Comparison of ENCODE assay signal across 8 cellular contexts in genomic region chr19:55283548-55284393, GRCh38. TPM values are rescaled to one million over a fixed set of nuclear protein-coding genes. Genes with fewer than 3 reads are reported as not detected.
A peak's percentile ranks its signal among the peaks of the same experiment; 100 is the strongest.
DNase-seq lines count a peak whose midpoint lies in the region; FAIRE-seq and TF ChIP-seq lines count a peak whose summit lies in the region.

BRSK1 (plus strand) TSS chr19:55283997; CDS start chr19:55284443, 446 bp downstream.

- peak within 1 kb of the TSS; percentile 41 for H3K27ac Mint-ChIP-seq in activated T-helper 1 cell treated with anti-CD3 and anti-CD28 coated beads, Interleukin-12 subunit alpha, Interleukin-12 subunit beta, Interleukin-2, Interleukin-4 antibody, amounts not matched to agents 30 ng/mL and 10 ng/mL and 1 ng/mL, durations not matched to agents 14 hours and 24 hours and 36 hours
- H3K27ac Mint-ChIP-seq in progenitor cell of endocrine pancreas, result peak within 1 kb of the TSS; percentile 81

- intact Hi-C loops in activated T-helper 1 cell treated with anti-CD3 and anti-CD28 coated beads, Interleukin-12 subunit alpha, Interleukin-12 subunit beta, Interleukin-2, Interleukin-4 antibody, amounts not matched to agents 30 ng/mL and 10 ng/mL and 1 ng/mL, durations not matched to agents 14 hours and 24 hours and 36 hours (cut with micrococcal nuclease), result no loop called here

- peak within 1 kb of the TSS; percentile 66 for H3K4me3 Mint-ChIP-seq in activated T-helper 1 cell treated with anti-CD3 and anti-CD28 coated beads, Interleukin-12 subunit alpha, Interleukin-12 subunit beta, Interleukin-2, Interleukin-4 antibody, amounts not matched to agents 30 ng/mL and 10 ng/mL and 1 ng/mL, durations not matched to agents 14 hours and 24 hours and 36 hours
- H3K4me3 Mint-ChIP-seq in progenitor cell of endocrine pancreas (ENCODE audit: low read depth), result peak within 1 kb of the TSS; percentile 74

- peaks cover 7% of the 10 kb centered on the region for H3K27me3 Mint-ChIP-seq in activated T-helper 1 cell treated with anti-CD3 and anti-CD28 coated beads, Interleukin-12 subunit alpha, Interleukin-12 subunit beta, Interleukin-2, Interleukin-4 antibody, amounts not matched to agents 30 ng/mL and 10 ng/mL and 1 ng/mL, durations not matched to agents 14 hours and 24 hours and 36 hours (ENCODE audit: insufficient read depth)
- H3K27me3 Mint-ChIP-seq in progenitor cell of endocrine pancreas, result no peaks in the 10 kb centered on the region

- H3K9ac ChIP-seq in ES-I3 (ENCODE audit: low read depth, low read length), result peak within 1 kb of the TSS; percentile 41; the same call in 1 of the 2 replicates

- H3K9me3 Mint-ChIP-seq in activated T-helper 1 cell treated with anti-CD3 and anti-CD28 coated beads, Interleukin-12 subunit alpha, Interleukin-12 subunit beta, Interleukin-2, Interleukin-4 antibody, amounts not matched to agents 30 ng/mL and 10 ng/mL and 1 ng/mL, durations not matched to agents 14 hours and 24 hours and 36 hours, result no peaks in the 10 kb centered on the region
- no peaks in the 10 kb centered on the region for H3K9me3 Mint-ChIP-seq in progenitor cell of endocrine pancreas (ENCODE audit: low read depth)

- peaks cover 13% of the 10 kb centered on the region; the same call in 1 of the 2 replicates for H3K4me1 ChIP-seq in ES-I3 (ENCODE audit: insufficient read depth, low read length)

- peak within 1 kb of the TSS; percentile 45 for H3K4me3 ChIP-seq in fibroblast of villous mesenchyme (ENCODE audit: low read depth, low read length)

- H3K36me3 Mint-ChIP-seq in activated T-helper 1 cell treated with anti-CD3 and anti-CD28 coated beads, Interleukin-12 subunit alpha, Interleukin-12 subunit beta, Interleukin-2, Interleukin-4 antibody, amounts not matched to agents 30 ng/mL and 10 ng/mL and 1 ng/mL, durations not matched to agents 14 hours and 24 hours and 36 hours (ENCODE audit: low read depth), result peaks cover 4% of the 10 kb centered on the region
- no peaks in the 10 kb centered on the region for H3K36me3 Mint-ChIP-seq in progenitor cell of endocrine pancreas (ENCODE audit: insufficient read depth)

- TF ChIP-seq POLR2A in GM12892 (IDR thresholded peaks at IDR 0.05; ENCODE audit: low read depth, low read length), result no peak

- DNase-seq in NCI-H446 treated with DMSO at 0.1 percent for 48 hours (lab: John Stamatoyannopoulos, UW), result peak; percentile 58
- DNase-seq in activated T-helper 1 cell treated with anti-CD3 and anti-CD28 coated beads, Interleukin-12 subunit alpha, Interleukin-12 subunit beta, Interleukin-2, Interleukin-4 antibody, amounts not matched to agents 30 ng/mL and 10 ng/mL and 1 ng/mL, durations not matched to agents 14 hours and 24 hours and 36 hours (ENCODE audit: low spot score), result peak; percentile 34
- DNase-seq in fibroblast of villous mesenchyme (ENCODE audit: low read depth), result peak; percentile 43
- peak; percentile 61 for DNase-seq in progenitor cell of endocrine pancreas (ENCODE audit: low spot score, unreplicated experiment)
- DNase-seq in GM12892 (ENCODE audit: insufficient read length), result no peak
- no peak for DNase-seq in HuH-7 (ENCODE audit: low spot score)
- no peak for DNase-seq in GM10266 (ENCODE audit: extremely low spot score)

- FAIRE-seq in GM12892 (lab: Jason Lieb, UNC), result no peak

- TF ChIP-seq CTCF in fibroblast of villous mesenchyme (IDR thresholded peaks at IDR 0.05; ENCODE audit: insufficient read depth, low read depth, low read length), result no peak
- TF ChIP-seq CTCF in progenitor cell of endocrine pancreas (IDR thresholded peaks at IDR 0.05; ENCODE audit: unreplicated experiment), result no peak
- no peak for TF ChIP-seq CTCF in GM10266 (IDR thresholded peaks at IDR 0.05; ENCODE audit: control insufficient read depth, insufficient read depth, low read depth, missing control alignments)

- no peaks in the 10 kb centered on the region for H3K36me3 ChIP-seq in ES-I3 (ENCODE audit: insufficient read depth, low read length)

- H3K9me3 ChIP-seq in ES-I3 (ENCODE audit: control insufficient read depth, insufficient read depth, low read length), result no peaks in the 10 kb centered on the region

- H3K4me1 Mint-ChIP-seq in activated T-helper 1 cell treated with anti-CD3 and anti-CD28 coated beads, Interleukin-12 subunit alpha, Interleukin-12 subunit beta, Interleukin-2, Interleukin-4 antibody, amounts not matched to agents 30 ng/mL and 10 ng/mL and 1 ng/mL, durations not matched to agents 14 hours and 24 hours and 36 hours (ENCODE audit: low read depth), result peaks cover 34% of the 10 kb centered on the region
- H3K4me1 Mint-ChIP-seq in progenitor cell of endocrine pancreas (ENCODE audit: low read depth), result peaks cover 18% of the 10 kb centered on the region

RNA-seq across cellular contexts. Expression of gene BRSK1, which starts in this region (rescaled TPM):
- total RNA-seq in activated T-helper 1 cell treated with anti-CD3 and anti-CD28 coated beads, Interleukin-12 subunit alpha, Interleukin-12 subunit beta, Interleukin-2, Interleukin-4 antibody, amounts not matched to agents 30 ng/mL and 10 ng/mL and 1 ng/mL, durations not matched to agents 14 hours and 24 hours and 36 hours, result 7.8 and 8.4 TPM in 2 replicates
- 5.6 and 6.1 TPM in 2 replicates for total RNA-seq in fibroblast of villous mesenchyme
- 67.6 and 68.7 TPM in 2 replicates for total RNA-seq in progenitor cell of endocrine pancreas
- 0.19 TPM for polyA plus RNA-seq in GM12892 (2012; ENCODE audit: missing spikeins)

Comparison
In these comparisons a context has a peak if more than half of its experiments do, and no peak if none do; other contexts are left out.
1. DNase-seq: peak in NCI-H446 treated with DMSO at 0.1 percent for 48 hours (single experiment), activated T-helper 1 cell treated with anti-CD3 and anti-CD28 coated beads, Interleukin-12 subunit alpha, Interleukin-12 subunit beta, Interleukin-2, Interleukin-4 antibody, amounts not matched to agents 30 ng/mL and 10 ng/mL and 1 ng/mL, durations not matched to agents 14 hours and 24 hours and 36 hours (single experiment), fibroblast of villous mesenchyme (single experiment) and progenitor cell of endocrine pancreas (single experiment); none in GM12892 (single experiment), HuH-7 (single experiment) and GM10266 (single experiment).